In the genomic region with DNA sequence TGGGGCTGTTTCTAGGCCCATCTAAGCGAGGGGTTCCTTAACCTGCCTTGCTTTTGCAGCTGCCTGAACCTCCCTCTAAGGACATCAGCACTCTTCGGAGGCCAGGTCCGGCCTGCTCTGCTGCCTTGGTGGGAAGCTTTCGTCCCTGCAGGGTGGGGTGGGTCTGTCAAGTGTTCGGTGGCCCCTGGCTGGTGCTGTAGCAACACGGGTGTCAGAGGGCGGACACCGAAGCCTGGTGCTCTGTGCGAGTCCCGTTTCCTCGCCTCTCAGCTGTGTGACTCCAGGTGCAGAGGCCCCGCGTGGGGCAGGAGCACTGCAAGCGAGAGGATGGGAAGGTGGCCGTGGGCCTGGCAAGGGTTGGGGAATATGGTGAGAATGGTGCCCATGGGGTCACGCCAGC, we compare ENCODE assay signal across 14 cellular contexts.
DNase-seq lines count a peak whose midpoint lies in the region; ATAC-seq, FAIRE-seq and TF ChIP-seq lines count a peak whose summit lies in the region.
"Had no signal": no experiment of that assay in that cellular context is flagged by ENCODE, and none has a peak within 500 bp of the region (broad histone marks: within the 10 kb centered on the region; RNA-seq: fewer than 3 reads in every experiment).

No MANE protein-coding gene starts in this region.

- no peak overlapping the region for H2BK15ac ChIP-seq in H1 (ENCODE audit: low read length)

- no peak for TF ChIP-seq EP300 in H1 (IDR thresholded peaks at IDR 0.05; ENCODE audit: borderline replicate concordance in 1 of 2, low read depth in 2 of 2, low read length in 2 of 2)

- H3K79me2 ChIP-seq in H1 (ENCODE audit: control insufficient read depth in 1 of 2, insufficient read depth in 2 of 2, low read length in 2 of 2): no peaks in the 10 kb centered on the region

- no peak overlapping the region for H3K56ac ChIP-seq in H1 (replicated peaks; ENCODE audit: insufficient read length, low read depth, low read length)

- peaks cover 0 to 4% (median 2%) of the 10 kb centered on the region in 4 experiments; a peak in 3 of 7 replicates for H3K4me1 ChIP-seq in H1 (replicated peaks in 1 of 4; ENCODE audit: control insufficient read depth in 3 of 4, insufficient read depth in 4 of 4, low read length in 3 of 4)
- H3K4me1 ChIP-seq in lower lobe of right lung: peaks cover 21% of the 10 kb centered on the region

- TF ChIP-seq RAD21 in H1 (IDR thresholded peaks at IDR 0.05 in 1 of 2, conservative IDR thresholded peaks at IDR 0.05 in 1 of 2; ENCODE audit: low read depth in 2 of 2, low read length in 2 of 2): no peak

- H3K23ac ChIP-seq in H1 (ENCODE audit: insufficient read length): no peak overlapping the region

- peaks cover 4% of the 10 kb centered on the region for H3K4me1 Mint-ChIP-seq in central memory CD8-positive, alpha-beta T cell
- peaks cover 27% of the 10 kb centered on the region for H3K4me1 Mint-ChIP-seq in osteocyte (ENCODE audit: unreplicated experiment)
- H3K4me1 Mint-ChIP-seq: CD8-positive, alpha-beta memory T cell had no signal

- H4K5ac ChIP-seq in H1 (ENCODE audit: insufficient read length, low read depth, low read length): no peak overlapping the region

- peaks cover 42% of the 10 kb centered on the region for H3K27me3 Mint-ChIP-seq in central memory CD8-positive, alpha-beta T cell
- H3K27me3 Mint-ChIP-seq in osteocyte (ENCODE audit: unreplicated experiment): no peaks in the 10 kb centered on the region

- no peaks in the 10 kb centered on the region for H3K79me1 ChIP-seq in H1 (ENCODE audit: low read depth, low read length)

- no peak overlapping the region for H2BK20ac ChIP-seq in H1 (ENCODE audit: low read length)

- TF ChIP-seq POLR2A in H1 (IDR thresholded peaks at IDR 0.05; ENCODE audit: control extremely low read depth in 1 of 2, low read depth in 2 of 2, low read length in 2 of 2): no peak

- CTCF ChIA-PET in H1 (lab: Charles Lee; ENCODE audit: partially characterized antibody): no interaction called here

- H3K9me3 Mint-ChIP-seq in central memory CD8-positive, alpha-beta T cell: peaks cover 29% of the 10 kb centered on the region
- peaks cover 24% of the 10 kb centered on the region for H3K9me3 Mint-ChIP-seq in osteocyte (ENCODE audit: unreplicated experiment)

- H2AK5ac ChIP-seq in H1 (ENCODE audit: low read depth, low read length): 0 out of 2 replicates have a peak overlapping the region, but pooled peaks have one; percentile 39

- H3K4me3 ChIP-seq in H1 (ENCODE audit: extremely low read depth in 1 of 4, insufficient read depth in 2 of 4, low read depth in 3 of 4, low read length in 4 of 4): no peak overlapping the region
- no peak overlapping the region for H3K4me3 ChIP-seq in lower lobe of right lung

- H3K27me3 ChIP-seq in H1 (replicated peaks in 1 of 4; ENCODE audit: control insufficient read depth in 3 of 4, extremely low read depth in 1 of 4, insufficient read depth in 3 of 4, low read length in 3 of 4) (peaks cover 0 to 31% (median 17%) of the 10 kb centered on the region in 4 experiments; a peak in 6 of 7 replicates), lower lobe of right lung (ENCODE audit: low read depth) (no peaks in the 10 kb centered on the region)

- H3K36me3 ChIP-seq in H1 (ENCODE audit: control insufficient read depth in 2 of 4, insufficient read depth in 4 of 4, low read length in 3 of 4): no peaks in the 10 kb centered on the region
- no peaks in the 10 kb centered on the region for H3K36me3 ChIP-seq in lower lobe of right lung

- no peak overlapping the region for H2AFZ ChIP-seq in H1 (ENCODE audit: low read length)

- no peak overlapping the region for H4K8ac ChIP-seq in H1 (ENCODE audit: extremely low read depth, insufficient read depth, low read length)

- H3K18ac ChIP-seq in H1 (ENCODE audit: extremely low read depth, low read length): no peak overlapping the region

- no peaks in the 10 kb centered on the region for H3K36me3 Mint-ChIP-seq in central memory CD8-positive, alpha-beta T cell (ENCODE audit: insufficient read depth)
- H3K36me3 Mint-ChIP-seq in osteocyte (ENCODE audit: unreplicated experiment): peaks cover 7% of the 10 kb centered on the region

- no peaks in the 10 kb centered on the region for H4K20me1 ChIP-seq in H1 (replicated peaks in 1 of 2; ENCODE audit: control insufficient read depth in 1 of 2, insufficient read depth in 2 of 2, low read length in 2 of 2)

- H2BK12ac ChIP-seq in H1 (ENCODE audit: low read depth, low read length): no peak overlapping the region

- POLR2A ChIA-PET in H1 (lab: Charles Lee; ENCODE audit: partially characterized antibody): no interaction called here

- no peak overlapping the region for H3K9ac ChIP-seq in H1 (replicated peaks in 1 of 4; ENCODE audit: extremely low read depth in 1 of 4, low read depth in 3 of 4, low read length in 3 of 4)

- no peak overlapping the region for H3K14ac ChIP-seq in H1 (ENCODE audit: insufficient read length)

- H3K4me2 ChIP-seq in H1 (ENCODE audit: insufficient read depth in 1 of 2, low read depth in 2 of 2, low read length in 2 of 2): no peak overlapping the region

- no peak for ATAC-seq in central memory CD8-positive, alpha-beta T cell (replicated peaks; ENCODE audit: extremely low read depth, poor library complexity, severe bottlenecking)
- ATAC-seq in lower lobe of right lung: no peak

- H3K9me3 ChIP-seq in H1 (ENCODE audit: insufficient read depth in 2 of 2, low read depth in 1 of 2, low read length in 1 of 2) (peaks cover 11 to 12% of the 10 kb centered on the region in 2 experiments), lower lobe of right lung (peaks cover 17% of the 10 kb centered on the region)

- H3K23me2 ChIP-seq in H1 (ENCODE audit: low read depth, low read length): no peaks in the 10 kb centered on the region

- TF ChIP-seq CTCF in H1 (IDR thresholded peaks at IDR 0.05; ENCODE audit: control extremely low read depth in 1 of 3, insufficient read depth in 1 of 3, low read depth in 1 of 3, low read length in 3 of 3) (no peak), lower lobe of right lung (IDR thresholded peaks at IDR 0.05) (no peak), osteocyte (IDR thresholded peaks at IDR 0.05) (no peak)

- H3K27ac Mint-ChIP-seq in central memory CD8-positive, alpha-beta T cell (ENCODE audit: low read depth): peak overlapping the region; percentile 16
- H3K27ac Mint-ChIP-seq in osteocyte (ENCODE audit: unreplicated experiment): no peak overlapping the region
- H3K27ac Mint-ChIP-seq: CD8-positive, alpha-beta memory T cell; HFFc6 had no signal

- no peak for FAIRE-seq in H1 (lab: Jason Lieb, UNC)

- no peak overlapping the region for H2BK120ac ChIP-seq in H1 (replicated peaks; ENCODE audit: low read depth, low read length)

- DNase-seq in central memory CD8-positive, alpha-beta T cell (ENCODE audit: low spot score in 2 of 2): no peak
- DNase-seq in H1 (ENCODE audit: low read depth in 1 of 2, low spot score in 2 of 2) (no peak), lower lobe of right lung (peak; percentile 39), posterior vena cava (ENCODE audit: low spot score) (peak; percentile 74), head of caudate nucleus (no peak), osteocyte (ENCODE audit: extremely low spot score, unreplicated experiment) (no peak)
- DNase-seq in stimulated activated naive CD4-positive, alpha-beta T cell (lab: John Stamatoyannopoulos, UW): no peak
- DNase-seq: Caco-2; CD8-positive, alpha-beta memory T cell; DND-41; GF-D8; HCEC 1CT; HFFc6 had no signal

- H3K4ac ChIP-seq in H1 (replicated peaks; ENCODE audit: insufficient read length, low read depth, low read length): no peak overlapping the region

- no peak overlapping the region for H3K27ac ChIP-seq in H1 (ENCODE audit: low read depth, low read length)
- H3K27ac ChIP-seq in lower lobe of right lung: no peak overlapping the region
- H3K27ac ChIP-seq: HL-60 had no signal

- WGBS in H1 (ENCODE audit: extremely low coverage in 1 of 2, insufficient coverage in 1 of 2, insufficient read length in 1 of 2, insufficient replicate concordance in 2 of 2, low coverage in 1 of 2, low lambda C conversion rate in 2 of 2, missing lambda C conversion rate in 1 of 2), 2 experiments: 92% methylated on average over 15 of the region's 16 CpGs; no CpG with 5 or more reads in 1 of the 2 experiments

- H2BK5ac ChIP-seq in H1 (ENCODE audit: low read depth, low read length): no peak overlapping the region

- H4K91ac ChIP-seq in H1 (replicated peaks; ENCODE audit: insufficient read length, low read length): no peak overlapping the region

- intact Hi-C loops in lower lobe of right lung (cut with DNase I): no loop called here
- intact Hi-C loops in posterior vena cava (cut with DNase I): no loop called here
- intact Hi-C loops in head of caudate nucleus (cut with DNase I): no loop called here

- H3K4me3 Mint-ChIP-seq in central memory CD8-positive, alpha-beta T cell: no peak overlapping the region
- H3K4me3 Mint-ChIP-seq in osteocyte (ENCODE audit: unreplicated experiment): no peak overlapping the region
- H3K4me3 Mint-ChIP-seq: HFFc6 had no signal

TF ChIP-seq in H1, 55 proteins besides CTCF, POLR2A, EP300 and RAD21:
- TF ChIP-seq, protein P1, sequence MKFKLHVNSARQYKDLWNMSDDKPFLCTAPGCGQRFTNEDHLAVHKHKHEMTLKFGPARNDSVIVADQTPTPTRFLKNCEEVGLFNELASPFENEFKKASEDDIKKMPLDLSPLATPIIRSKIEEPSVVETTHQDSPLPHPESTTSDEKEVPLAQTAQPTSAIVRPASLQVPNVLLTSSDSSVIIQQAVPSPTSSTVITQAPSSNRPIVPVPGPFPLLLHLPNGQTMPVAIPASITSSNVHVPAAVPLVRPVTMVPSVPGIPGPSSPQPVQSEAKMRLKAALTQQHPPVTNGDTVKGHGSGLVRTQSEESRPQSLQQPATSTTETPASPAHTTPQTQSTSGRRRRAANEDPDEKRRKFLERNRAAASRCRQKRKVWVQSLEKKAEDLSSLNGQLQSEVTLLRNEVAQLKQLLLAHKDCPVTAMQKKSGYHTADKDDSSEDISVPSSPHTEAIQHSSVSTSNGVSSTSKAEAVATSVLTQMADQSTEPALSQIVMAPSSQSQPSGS (IDR thresholded peaks at IDR 0.05; ENCODE audit: low read length): no peak
- TF ChIP-seq FOSL1 (IDR thresholded peaks at IDR 0.05; ENCODE audit: insufficient read depth, low read depth, low read length): no peak

Comparison
In these comparisons a context has a peak if more than half of its experiments do, and no peak if none do; other contexts are left out.
1. DNase-seq: peak in lower lobe of right lung (single experiment) and posterior vena cava (single experiment); none in central memory CD8-positive, alpha-beta T cell (0 of 2), H1 (0 of 2), stimulated activated naive CD4-positive, alpha-beta T cell (0 of 6), head of caudate nucleus (0 of 42) and osteocyte (single experiment).